8 cellular contexts compared by ENCODE assay signal in the genomic region with DNA sequence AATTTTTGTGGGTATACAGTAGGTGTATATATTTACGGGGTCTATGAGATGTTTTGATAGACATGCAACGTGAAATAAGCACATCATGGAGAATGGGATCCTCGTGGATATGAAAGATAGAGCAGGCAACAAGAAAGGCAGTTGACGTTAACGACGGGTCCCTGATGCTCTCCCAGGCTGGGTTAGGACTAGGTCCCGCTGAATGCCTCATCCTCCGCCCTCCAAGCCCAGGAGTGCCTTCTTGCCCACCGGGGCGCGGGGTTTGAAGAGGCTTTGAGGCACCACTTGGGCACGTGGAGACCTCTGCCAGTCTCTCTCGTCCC. TPM values are rescaled to one million over a fixed set of nuclear protein-coding genes. Genes with fewer than 3 reads are reported as not detected.
A peak's percentile ranks its signal among the peaks of the same experiment; 100 is the strongest.
DNase-seq lines count a peak whose midpoint lies in the region; ATAC-seq, FAIRE-seq and TF ChIP-seq lines count a peak whose summit lies in the region.

No MANE protein-coding gene starts in this region.

- H3K18ac ChIP-seq in H1 (ENCODE audit: extremely low read depth, low read length), result peak overlapping the region; percentile 9

- peaks cover 8% of the 10 kb centered on the region for H3K36me3 Mint-ChIP-seq in IgD-negative memory B cell
- H3K36me3 Mint-ChIP-seq in neural progenitor cell, result peaks cover 25% of the 10 kb centered on the region

- H3K23me2 ChIP-seq in H1 (ENCODE audit: low read depth, low read length), result peaks cover 7% of the 10 kb centered on the region; the same call in 1 of the 2 replicates

- peak overlapping the region; percentile 92; the same call in 1 of the 2 replicates for H2AFZ ChIP-seq in H1 (ENCODE audit: low read length)
- peak overlapping the region; percentile 77 for H2AFZ ChIP-seq in neural progenitor cell (replicated peaks)

- H3K56ac ChIP-seq in H1 (replicated peaks; ENCODE audit: insufficient read length, low read depth, low read length), result peak overlapping the region; percentile 39

- FAIRE-seq in H1 (lab: Jason Lieb, UNC) (no peak), GM19239 (lab: Jason Lieb, UNC) (no peak)

- peaks cover 9% of the 10 kb centered on the region for H3F3A ChIP-seq in neural progenitor cell (ENCODE audit: low read depth)

- H3K9me3 Mint-ChIP-seq in IgD-negative memory B cell (no peaks in the 10 kb centered on the region), neural progenitor cell (peaks cover 37% of the 10 kb centered on the region)

- no peak overlapping the region for H2BK5ac ChIP-seq in H1 (ENCODE audit: low read depth, low read length)

- H3K79me2 ChIP-seq in H1 (ENCODE audit: control insufficient read depth in 1 of 2, insufficient read depth in 2 of 2, low read length in 2 of 2) (no peaks in the 10 kb centered on the region), neural progenitor cell (ENCODE audit: low read depth) (peaks cover 14% of the 10 kb centered on the region)

- H3K4me1 Mint-ChIP-seq in IgD-negative memory B cell, result peaks cover 12 to 23% (median 14%) of the 10 kb centered on the region in 3 donors
- H3K4me1 Mint-ChIP-seq in neural progenitor cell, result peaks cover 13% of the 10 kb centered on the region

- TF ChIP-seq CTCF in H1 (IDR thresholded peaks at IDR 0.05; ENCODE audit: control extremely low read depth in 1 of 3, insufficient read depth in 1 of 3, low read depth in 1 of 3, low read length in 3 of 3), result no peak
- TF ChIP-seq CTCF in neural progenitor cell (IDR thresholded peaks at IDR 0.05), result no peak

- no peak overlapping the region for H3K23ac ChIP-seq in H1 (ENCODE audit: insufficient read length)

- H3K36me3 ChIP-seq in H1 (ENCODE audit: control insufficient read depth in 2 of 4, insufficient read depth in 4 of 4, low read length in 3 of 4) (no peaks in the 10 kb centered on the region), neural progenitor cell (peaks cover 6% of the 10 kb centered on the region)

- H3K9ac ChIP-seq in H1 (replicated peaks in 1 of 4; ENCODE audit: extremely low read depth in 1 of 4, low read depth in 3 of 4, low read length in 3 of 4) (peak overlapping the region in 2 of 4 experiments; percentile 48 to 49; a peak in 2 of 7 replicates), neural progenitor cell (no peak overlapping the region)

- H3K14ac ChIP-seq in H1 (ENCODE audit: insufficient read length), result no peak overlapping the region

- H3K27ac ChIP-seq in H1 (ENCODE audit: low read depth, low read length), result no peak overlapping the region
- H3K27ac ChIP-seq in neural progenitor cell, result no peak overlapping the region

- H2AK5ac ChIP-seq in H1 (ENCODE audit: low read depth, low read length), result no peak overlapping the region

- H3K4me3 ChIP-seq in H1 (ENCODE audit: extremely low read depth in 1 of 4, insufficient read depth in 2 of 4, low read depth in 3 of 4, low read length in 4 of 4) (peak overlapping the region; percentile 50 to 70 (median 58); a peak in 6 of 8 replicates), neural progenitor cell (peak overlapping the region; percentile 63)

- no peak overlapping the region for H2BK20ac ChIP-seq in H1 (ENCODE audit: low read length)

- no peaks in the 10 kb centered on the region for H3K79me1 ChIP-seq in H1 (ENCODE audit: low read depth, low read length)

- H2BK15ac ChIP-seq in H1 (ENCODE audit: low read length), result no peak overlapping the region

- peak overlapping the region; percentile 28 for H2BK120ac ChIP-seq in H1 (replicated peaks; ENCODE audit: low read depth, low read length)

- TF ChIP-seq RAD21 in H1 (IDR thresholded peaks at IDR 0.05 in 1 of 2, conservative IDR thresholded peaks at IDR 0.05 in 1 of 2; ENCODE audit: low read depth in 2 of 2, low read length in 2 of 2), result no peak

- DNase-seq in H1 (ENCODE audit: low read depth in 1 of 2, low spot score in 2 of 2) (no peak), neural progenitor cell (ENCODE audit: low spot score) (no peak), NCI-H2107 treated with DMSO at 0.1 percent for 48 hours (lab: John Stamatoyannopoulos, UW; ENCODE audit: unreplicated experiment) (no peak), GM19239 (ENCODE audit: insufficient read length, low spot score) (no peak), middle frontal gyrus (ENCODE audit: extremely low spot score, low spot score) (no peak), dedifferentiated amniotic fluid mesenchymal stem cell (ENCODE audit: extremely low spot score) (no peak)

- no peak overlapping the region for H3K4ac ChIP-seq in H1 (replicated peaks; ENCODE audit: insufficient read length, low read depth, low read length)

- POLR2A ChIA-PET in H1 (lab: Charles Lee; ENCODE audit: partially characterized antibody), result interaction anchor here (1.0 to 2.0 kb wide), 10 partner anchors 10 to 578 kb away, joined by 3 to 11 read pairs (median 4); partner anchors contain the start of genes CDH3 and ZFP90

- ATAC-seq in GM21515 (IDR thresholded peaks at IDR 0.05; ENCODE audit: unreplicated experiment), result peak; percentile 12

- WGBS in H1 (ENCODE audit: extremely low coverage in 1 of 2, insufficient coverage in 1 of 2, insufficient read length in 1 of 2, insufficient replicate concordance in 2 of 2, low coverage in 1 of 2, low lambda C conversion rate in 2 of 2, missing lambda C conversion rate in 1 of 2), 2 experiments, result 49% methylated on average over 13 of the region's 13 CpGs; no CpG with 5 or more reads in 1 of the 2 experiments

- H3K4me3 Mint-ChIP-seq in IgD-negative memory B cell (peak overlapping the region; percentile 89 to 94 (median 93)), neural progenitor cell (peak overlapping the region; percentile 88)

- TF ChIP-seq POLR2A in H1 (IDR thresholded peaks at IDR 0.05; ENCODE audit: control extremely low read depth in 1 of 2, low read depth in 2 of 2, low read length in 2 of 2), result no peak

- H3K27me3 Mint-ChIP-seq in IgD-negative memory B cell (no peaks in the 10 kb centered on the region), neural progenitor cell (ENCODE audit: insufficient read depth, low read depth) (peaks cover 6% of the 10 kb centered on the region)

- H3K4me2 ChIP-seq in H1 (ENCODE audit: insufficient read depth in 1 of 2, low read depth in 2 of 2, low read length in 2 of 2), result peak overlapping the region; percentile 74 to 77
- peak overlapping the region; percentile 88 for H3K4me2 ChIP-seq in neural progenitor cell

- H3K27me3 ChIP-seq in H1 (replicated peaks in 1 of 4; ENCODE audit: control insufficient read depth in 3 of 4, extremely low read depth in 1 of 4, insufficient read depth in 3 of 4, low read length in 3 of 4), result peaks cover 4 to 21% (median 15%) of the 10 kb centered on the region in 4 experiments
- H3K27me3 ChIP-seq in neural progenitor cell, result peaks cover 17% of the 10 kb centered on the region

- H3K9me3 ChIP-seq in H1 (ENCODE audit: insufficient read depth in 2 of 2, low read depth in 1 of 2, low read length in 1 of 2) (peaks cover 0 to 7% of the 10 kb centered on the region in 2 experiments; a peak in 1 of 4 replicates), neural progenitor cell (ENCODE audit: low read depth) (peaks cover 4% of the 10 kb centered on the region)

- peak overlapping the region; percentile 5 for H4K5ac ChIP-seq in H1 (ENCODE audit: insufficient read length, low read depth, low read length)

- H3K27ac Mint-ChIP-seq in IgD-negative memory B cell (peak overlapping the region; percentile 82 to 97 (median 96)), neural progenitor cell (peak overlapping the region; percentile 53)

- CTCF ChIA-PET in H1 (lab: Charles Lee; ENCODE audit: partially characterized antibody), result interaction anchor here (1.0 to 6.4 kb wide), 19 partner anchors 9 to 258 kb away, joined by 3 to 72 read pairs (median 4); no protein-coding TSS in a partner anchor

- no peak for TF ChIP-seq EP300 in H1 (IDR thresholded peaks at IDR 0.05; ENCODE audit: borderline replicate concordance in 1 of 2, low read depth in 2 of 2, low read length in 2 of 2)

- no peaks in the 10 kb centered on the region for H4K20me1 ChIP-seq in H1 (replicated peaks in 1 of 2; ENCODE audit: control insufficient read depth in 1 of 2, insufficient read depth in 2 of 2, low read length in 2 of 2)
- no peaks in the 10 kb centered on the region for H4K20me1 ChIP-seq in neural progenitor cell (ENCODE audit: low read depth)

- H2BK12ac ChIP-seq in H1 (ENCODE audit: low read depth, low read length), result 0 out of 2 replicates have a peak overlapping the region, but pooled peaks have one; percentile 55

- H4K8ac ChIP-seq in H1 (ENCODE audit: extremely low read depth, insufficient read depth, low read length), result no peak overlapping the region

- H4K91ac ChIP-seq in H1 (replicated peaks; ENCODE audit: insufficient read length, low read length), result no peak overlapping the region

- H3K4me1 ChIP-seq in H1 (replicated peaks in 1 of 4; ENCODE audit: control insufficient read depth in 3 of 4, insufficient read depth in 4 of 4, low read length in 3 of 4), result peaks cover 0 to 3% (median 3%) of the 10 kb centered on the region in 4 experiments; a peak in 4 of 7 replicates
- peaks cover 7% of the 10 kb centered on the region for H3K4me1 ChIP-seq in neural progenitor cell

TF ChIP-seq in H1, 55 proteins besides CTCF, POLR2A, EP300 and RAD21 (continues in another document):
- TF ChIP-seq SIRT6 (IDR thresholded peaks at IDR 0.05; ENCODE audit: low read length) (no peak), SIX5 (IDR thresholded peaks at IDR 0.05; ENCODE audit: low read depth, low read length) (no peak), POU5F1 (IDR thresholded peaks at IDR 0.05; ENCODE audit: low read depth, low read length) (no peak), GABPA (IDR thresholded peaks at IDR 0.05; ENCODE audit: borderline replicate concordance, insufficient read depth, low read length) (no peak), MAX (IDR thresholded peaks at IDR 0.05) (no peak), TBP (IDR thresholded peaks at IDR 0.05; ENCODE audit: low read depth, low read length) (no peak), RXRA (IDR thresholded peaks at IDR 0.05; ENCODE audit: insufficient read depth, low read depth, low read length) (no peak), JUND (IDR thresholded peaks at IDR 0.05; ENCODE audit: low read length) (no peak), CHD1 (IDR thresholded peaks at IDR 0.05; ENCODE audit: low read depth, low read length) (no peak)

RNA-seq across cellular contexts. Expression of gene ZFP90, which starts 9.5 kb away (rescaled TPM):
- 23.1 TPM for polyA plus RNA-seq in IgD-negative memory B cell
- 15.9 and 19.1 TPM in 2 replicates for total RNA-seq in H1 (2021; fragmentation: NEBNext Ultra II Directional; extraction: Animal tissue kit (Norgen Biotek cat#: 25700))
- 9.2 and 10.3 TPM in 2 replicates for polyA plus RNA-seq in H1 (2011; rRNA removed)
- polyA plus RNA-seq in H1 (2011; cell fraction: cytosol; rRNA removed), result 13.3 TPM
- 23.6 TPM for polyA plus RNA-seq in H1 (2011; cell fraction: nucleus; rRNA removed)
- polyA plus RNA-seq in H1 (2012, experiment 1 of 2), result 11.3 to 13.6 TPM (median 12.3 TPM) in 4 replicates
- polyA plus RNA-seq in H1 (2012, experiment 2 of 2), result 0.76 TPM
- polyA plus RNA-seq in H1 (2013, experiment 1 of 2), result 18.3 TPM
- 15.1 TPM for polyA plus RNA-seq in H1 (2013, experiment 2 of 2)
- polyA minus RNA-seq in H1 (2011; rRNA and poly(A)+ RNA removed), result 20.7 and 25.8 TPM in 2 replicates
- 15.9 TPM for polyA minus RNA-seq in H1 (2011; cell fraction: cytosol; rRNA and poly(A)+ RNA removed)
- polyA minus RNA-seq in H1 (2011; cell fraction: nucleus; rRNA and poly(A)+ RNA removed), result 33.8 TPM
- total RNA-seq in neural progenitor cell (ENCODE audit: low replicate concordance), result 63.6 and 69.1 TPM in 2 replicates
